Comparison of ENCODE assay signal across 1 cellular context in the genomic region with DNA sequence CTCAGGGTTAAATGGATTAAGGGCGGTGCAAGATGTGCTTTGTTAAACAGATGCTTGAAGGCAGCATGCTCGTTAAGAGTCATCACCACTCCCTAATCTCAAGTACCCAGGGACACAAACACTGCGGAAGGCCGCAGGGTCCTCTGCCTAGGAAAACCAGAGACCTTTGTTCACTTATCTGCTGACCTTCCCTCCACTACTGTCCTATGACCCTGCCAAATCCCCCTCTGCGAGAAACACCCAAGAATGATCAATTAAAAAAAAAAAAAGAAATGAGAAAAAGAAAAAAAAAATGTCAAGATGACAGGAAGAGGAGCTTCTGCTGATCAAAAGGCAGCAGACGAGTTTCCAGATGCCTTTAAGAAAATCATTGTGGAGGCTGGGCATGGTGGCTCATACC.
A peak's percentile ranks its signal among the peaks of the same experiment; 100 is the strongest.
TF ChIP-seq lines count a peak whose summit lies in the region.

No MANE protein-coding gene starts in this region.

TF ChIP-seq in K562, 482 proteins besides CTCF, POLR2A, EP300 and RAD21 (continued from another document):
- peak; percentile 12; the same call in 1 of the 2 replicates for TF ChIP-seq BCOR (IDR thresholded peaks at IDR 0.05)
- peak; percentile 40 to 46; a peak in 2 of 4 replicates for TF ChIP-seq TRIM24 (IDR thresholded peaks at IDR 0.05)
- TF ChIP-seq SMARCA4 (IDR thresholded peaks at IDR 0.05), result peak; percentile 77
- TF ChIP-seq SMARCE1 (IDR thresholded peaks at IDR 0.05), result peak; percentile 70; the same call in 1 of the 2 replicates
- TF ChIP-seq MTA2 (IDR thresholded peaks at IDR 0.05; ENCODE audit: low read depth), result 0 out of 2 replicates have a peak, but pooled peaks have one; percentile 9
- TF ChIP-seq DNMT1 (IDR thresholded peaks at IDR 0.05), result peak; percentile 43; the same call in 1 of the 2 replicates
- 0 out of 4 replicates have a peak, but pooled peaks of 1 of the 2 experiments have one; percentile 46 for TF ChIP-seq MNT (conservative IDR thresholded peaks at IDR 0.05)
- 0 out of 2 replicates have a peak, but pooled peaks have one; percentile 27 for TF ChIP-seq NBN (IDR thresholded peaks at IDR 0.05; ENCODE audit: low read depth)
- TF ChIP-seq ARID1B (IDR thresholded peaks at IDR 0.05), result peak; percentile 68
- peak; percentile 80 for TF ChIP-seq CBFA2T3 (IDR thresholded peaks at IDR 0.05)
- peak; percentile 21; the same call in 1 of the 2 replicates for TF ChIP-seq ZNF316 (IDR thresholded peaks at IDR 0.05)
- peak; percentile 81 for TF ChIP-seq DPF2 (IDR thresholded peaks at IDR 0.05)
